Comparison of ENCODE assay signal across 10 cellular contexts in genomic region chr5:58410441-58410840, GRCh38. TPM values are rescaled to one million over a fixed set of nuclear protein-coding genes. Genes with fewer than 3 reads are reported as not detected.
DNase-seq lines count a peak whose midpoint lies in the region; ATAC-seq and TF ChIP-seq lines count a peak whose summit lies in the region.
"Had no signal": no experiment of that assay in that cellular context is flagged by ENCODE, and none has a peak within 500 bp of the region (broad histone marks: within the 10 kb centered on the region; RNA-seq: fewer than 3 reads in every experiment).

No MANE protein-coding gene starts in this region.

- H3K4me3 ChIP-seq in adipocyte (ENCODE audit: low read length), result no peak overlapping the region

- no peak overlapping the region for H3K9ac ChIP-seq in adipocyte (ENCODE audit: low read length)

- no peak for TF ChIP-seq POLR2A in erythroblast (IDR thresholded peaks at IDR 0.05; ENCODE audit: low read length)

- no peaks in the 10 kb centered on the region for H3K9me3 ChIP-seq in adipocyte (ENCODE audit: control insufficient read depth, low read length)

- H3K27me3 ChIP-seq in adipocyte (replicated peaks; ENCODE audit: control insufficient read depth, insufficient read depth, low read length), result no peaks in the 10 kb centered on the region

- no peaks in the 10 kb centered on the region for H3K36me3 ChIP-seq in adipocyte (ENCODE audit: control insufficient read depth, insufficient read depth, low read length, severe bottlenecking)

- ATAC-seq in HG02840 (IDR thresholded peaks at IDR 0.05; ENCODE audit: low FRiP score, unreplicated experiment) (no peak), GM19324 (IDR thresholded peaks at IDR 0.05; ENCODE audit: low FRiP score, unreplicated experiment) (no peak)

- DNase-seq in AG08395 (ENCODE audit: low spot score), result peak; percentile 61
- peak; percentile 57 for DNase-seq in HT-29 (ENCODE audit: low spot score)
- peak; percentile 91 for DNase-seq in adipocyte (ENCODE audit: low read depth)
- peak; percentile 94 for DNase-seq in iris pigment epithelial cell (ENCODE audit: low read depth)
- DNase-seq in erythroblast (lab: John Stamatoyannopoulos, UW), result no peak
- no peak for DNase-seq in nucleus accumbens (lab: John Stamatoyannopoulos, UW)
- DNase-seq: activated CD4-positive, alpha-beta T cell treated with anti-CD3 and anti-CD28 coated beads for 4 hours; NCI-H345 had no signal

- H3K4me1 ChIP-seq in adipocyte (ENCODE audit: control insufficient read depth, insufficient read depth, low read length), result peaks cover 11% of the 10 kb centered on the region

RNA-seq across cellular contexts. Expression of gene PLK2, which starts 49.4 kb away (rescaled TPM):
- total RNA-seq in HT-29 (2014; rRNA removed; shearing (Covaris generic)), result 984 and 1,144 TPM in 2 replicates

Comparison
In these comparisons a context has a peak if more than half of its experiments do, and no peak if none do; other contexts are left out.
1. DNase-seq: peak in AG08395 (single experiment), HT-29 (single experiment), adipocyte (single experiment) and iris pigment epithelial cell (single experiment); none in erythroblast (0 of 2) and nucleus accumbens (0 of 56).